Comparison of ENCODE assay signal across 17 cellular contexts in genomic region chr13:102872131-102872530, GRCh38. TPM values are rescaled to one million over a fixed set of nuclear protein-coding genes. Genes with fewer than 3 reads are reported as not detected.
A peak's percentile ranks its signal among the peaks of the same experiment; 100 is the strongest.
DNase-seq lines count a peak whose midpoint lies in the region; ATAC-seq and TF ChIP-seq lines count a peak whose summit lies in the region.
"Had no signal": no experiment of that assay in that cellular context is flagged by ENCODE, and none has a peak within 500 bp of the region (broad histone marks: within the 10 kb centered on the region; RNA-seq: fewer than 3 reads in every experiment).

No MANE protein-coding gene starts in this region.

- ATAC-seq in stimulated activated naive CD8-positive, alpha-beta T cell treated with anti-CD3 and anti-CD28 coated beads, Interleukin-15, Interleukin-2, amounts not matched to agents 100 U/mL and 50 U/mL, for 24 hours = no peak
- no peak for ATAC-seq in stimulated activated memory B cell treated with anti-CD40 and anti-IgM and Interleukin-4, amounts not matched to agents 10 μg/mL and 1 μg/mL and 100 μg/mL, for 72 hours

- H3K36me3 Mint-ChIP-seq in stimulated activated naive CD8-positive, alpha-beta T cell treated with anti-CD3 and anti-CD28 coated beads, Interleukin-15, Interleukin-2, amounts not matched to agents 100 ng/mL and 50 ng/mL, for 24 hours (ENCODE audit: low read depth) = peaks cover 73% of the 10 kb centered on the region
- peaks cover 57% of the 10 kb centered on the region for H3K36me3 Mint-ChIP-seq in activated T-helper 1 cell treated with anti-CD3 and anti-CD28 coated beads, Interleukin-12 subunit alpha, Interleukin-12 subunit beta, Interleukin-2, Interleukin-4 antibody, amounts not matched to agents 30 ng/mL and 10 ng/mL and 1 ng/mL, durations not matched to agents 14 hours and 24 hours and 36 hours (ENCODE audit: low read depth)
- H3K36me3 Mint-ChIP-seq in stimulated activated memory B cell treated with anti-CD40 and anti-IgM and Interleukin-4, amounts not matched to agents 10 μg/mL and 1 μg/mL and 100 μg/mL, for 72 hours = peaks cover 46% of the 10 kb centered on the region

- H3K27ac Mint-ChIP-seq in stimulated activated naive CD8-positive, alpha-beta T cell treated with anti-CD3 and anti-CD28 coated beads, Interleukin-15, Interleukin-2, amounts not matched to agents 100 ng/mL and 50 ng/mL, for 24 hours = peak overlapping the region; percentile 92
- peak overlapping the region; percentile 82 for H3K27ac Mint-ChIP-seq in activated T-helper 1 cell treated with anti-CD3 and anti-CD28 coated beads, Interleukin-12 subunit alpha, Interleukin-12 subunit beta, Interleukin-2, Interleukin-4 antibody, amounts not matched to agents 30 ng/mL and 10 ng/mL and 1 ng/mL, durations not matched to agents 14 hours and 24 hours and 36 hours
- H3K27ac Mint-ChIP-seq in stimulated activated memory B cell treated with anti-CD40 and anti-IgM and Interleukin-4, amounts not matched to agents 10 μg/mL and 1 μg/mL and 100 μg/mL, for 72 hours = peak overlapping the region; percentile 34
- H3K27ac Mint-ChIP-seq: CD4-positive, alpha-beta T cell had no signal

- no peaks in the 10 kb centered on the region for H3K4me1 ChIP-seq in BE2C

- H3K4me1 Mint-ChIP-seq in stimulated activated naive CD8-positive, alpha-beta T cell treated with anti-CD3 and anti-CD28 coated beads, Interleukin-15, Interleukin-2, amounts not matched to agents 100 ng/mL and 50 ng/mL, for 24 hours (ENCODE audit: low read depth) = peaks cover 33% of the 10 kb centered on the region
- H3K4me1 Mint-ChIP-seq in activated T-helper 1 cell treated with anti-CD3 and anti-CD28 coated beads, Interleukin-12 subunit alpha, Interleukin-12 subunit beta, Interleukin-2, Interleukin-4 antibody, amounts not matched to agents 30 ng/mL and 10 ng/mL and 1 ng/mL, durations not matched to agents 14 hours and 24 hours and 36 hours (ENCODE audit: low read depth) = peaks cover 25% of the 10 kb centered on the region
- peaks cover 20% of the 10 kb centered on the region for H3K4me1 Mint-ChIP-seq in stimulated activated memory B cell treated with anti-CD40 and anti-IgM and Interleukin-4, amounts not matched to agents 10 μg/mL and 1 μg/mL and 100 μg/mL, for 72 hours

- H3K4me3 ChIP-seq in fibroblast of villous mesenchyme (ENCODE audit: low read depth, low read length) (no peak overlapping the region), BE2C (ENCODE audit: low read depth, low read length) (no peak overlapping the region)
- H3K4me3 ChIP-seq: MG63, Peyer's patch had no signal

- DNase-seq in stimulated activated naive CD8-positive, alpha-beta T cell treated with anti-CD3 and anti-CD28 coated beads, Interleukin-15, Interleukin-2, amounts not matched to agents 100 U/mL and 50 U/mL, for 24 hours = no peak
- no peak for DNase-seq in activated T-helper 1 cell treated with anti-CD3 and anti-CD28 coated beads, Interleukin-12 subunit alpha, Interleukin-12 subunit beta, Interleukin-2, Interleukin-4 antibody, amounts not matched to agents 30 ng/mL and 10 ng/mL and 1 ng/mL, durations not matched to agents 14 hours and 24 hours and 36 hours (ENCODE audit: low spot score)
- DNase-seq in fibroblast of villous mesenchyme (ENCODE audit: low read depth) = peak; percentile 12
- DNase-seq in DMS153 treated with DMSO at 0.1 percent for 48 hours (lab: John Stamatoyannopoulos, UW; ENCODE audit: unreplicated experiment) = no peak
- no peak for DNase-seq in COR-L47 (lab: John Stamatoyannopoulos, UW)
- DNase-seq in BE2C = no peak
- DNase-seq: ACHN; CD4-positive, alpha-beta T cell; KBM-7; MG63; NCI-H1105 treated with DMSO at 0.1 percent for 48 hours; NCI-H2029; NCI-H510A treated with DMSO at 0.1 percent for 48 hours; Peyer's patch; SHP77 treated with DMSO at 0.1 percent for 48 hours had no signal

- no peak overlapping the region for H3K4me3 Mint-ChIP-seq in stimulated activated naive CD8-positive, alpha-beta T cell treated with anti-CD3 and anti-CD28 coated beads, Interleukin-15, Interleukin-2, amounts not matched to agents 100 ng/mL and 50 ng/mL, for 24 hours
- H3K4me3 Mint-ChIP-seq in activated T-helper 1 cell treated with anti-CD3 and anti-CD28 coated beads, Interleukin-12 subunit alpha, Interleukin-12 subunit beta, Interleukin-2, Interleukin-4 antibody, amounts not matched to agents 30 ng/mL and 10 ng/mL and 1 ng/mL, durations not matched to agents 14 hours and 24 hours and 36 hours = no peak overlapping the region
- no peak overlapping the region for H3K4me3 Mint-ChIP-seq in stimulated activated memory B cell treated with anti-CD40 and anti-IgM and Interleukin-4, amounts not matched to agents 10 μg/mL and 1 μg/mL and 100 μg/mL, for 72 hours
- H3K4me3 Mint-ChIP-seq: CD4-positive, alpha-beta T cell had no signal

- no peaks in the 10 kb centered on the region for H3K9me3 Mint-ChIP-seq in stimulated activated naive CD8-positive, alpha-beta T cell treated with anti-CD3 and anti-CD28 coated beads, Interleukin-15, Interleukin-2, amounts not matched to agents 100 ng/mL and 50 ng/mL, for 24 hours
- H3K9me3 Mint-ChIP-seq in activated T-helper 1 cell treated with anti-CD3 and anti-CD28 coated beads, Interleukin-12 subunit alpha, Interleukin-12 subunit beta, Interleukin-2, Interleukin-4 antibody, amounts not matched to agents 30 ng/mL and 10 ng/mL and 1 ng/mL, durations not matched to agents 14 hours and 24 hours and 36 hours = no peaks in the 10 kb centered on the region
- no peaks in the 10 kb centered on the region for H3K9me3 Mint-ChIP-seq in stimulated activated memory B cell treated with anti-CD40 and anti-IgM and Interleukin-4, amounts not matched to agents 10 μg/mL and 1 μg/mL and 100 μg/mL, for 72 hours
- H3K9me3 Mint-ChIP-seq: CD4-positive, alpha-beta T cell had no signal

- TF ChIP-seq CTCF in fibroblast of villous mesenchyme (IDR thresholded peaks at IDR 0.05; ENCODE audit: insufficient read depth, low read depth, low read length) (no peak), BE2C (IDR thresholded peaks at IDR 0.05; ENCODE audit: low read depth, low read length) (no peak)

- no peaks in the 10 kb centered on the region for H3K27me3 Mint-ChIP-seq in stimulated activated naive CD8-positive, alpha-beta T cell treated with anti-CD3 and anti-CD28 coated beads, Interleukin-15, Interleukin-2, amounts not matched to agents 100 ng/mL and 50 ng/mL, for 24 hours
- H3K27me3 Mint-ChIP-seq in activated T-helper 1 cell treated with anti-CD3 and anti-CD28 coated beads, Interleukin-12 subunit alpha, Interleukin-12 subunit beta, Interleukin-2, Interleukin-4 antibody, amounts not matched to agents 30 ng/mL and 10 ng/mL and 1 ng/mL, durations not matched to agents 14 hours and 24 hours and 36 hours (ENCODE audit: insufficient read depth) = no peaks in the 10 kb centered on the region
- no peaks in the 10 kb centered on the region for H3K27me3 Mint-ChIP-seq in stimulated activated memory B cell treated with anti-CD40 and anti-IgM and Interleukin-4, amounts not matched to agents 10 μg/mL and 1 μg/mL and 100 μg/mL, for 72 hours
- H3K27me3 Mint-ChIP-seq: CD4-positive, alpha-beta T cell had no signal

- H3K36me3 ChIP-seq in BE2C = peaks cover 33% of the 10 kb centered on the region

- H3K27me3 ChIP-seq in BE2C = no peaks in the 10 kb centered on the region
- H3K27me3 ChIP-seq: MG63, Peyer's patch had no signal

- intact Hi-C loops in activated T-helper 1 cell treated with anti-CD3 and anti-CD28 coated beads, Interleukin-12 subunit alpha, Interleukin-12 subunit beta, Interleukin-2, Interleukin-4 antibody, amounts not matched to agents 30 ng/mL and 10 ng/mL and 1 ng/mL, durations not matched to agents 14 hours and 24 hours and 36 hours (cut with micrococcal nuclease) = loop anchor here (2.0 kb wide), 1 partner anchor 479 kb away; no protein-coding TSS in a partner anchor

- no peaks in the 10 kb centered on the region for H3K9me3 ChIP-seq in BE2C
- H3K9me3 ChIP-seq: MG63, Peyer's patch had no signal

RNA-seq across cellular contexts. Expression of gene ERCC5, which starts 26.3 kb away (rescaled TPM):
- total RNA-seq in activated T-helper 1 cell treated with anti-CD3 and anti-CD28 coated beads, Interleukin-12 subunit alpha, Interleukin-12 subunit beta, Interleukin-2, Interleukin-4 antibody, amounts not matched to agents 30 ng/mL and 10 ng/mL and 1 ng/mL, durations not matched to agents 14 hours and 24 hours and 36 hours = 40.3 and 42.4 TPM in 2 replicates
- total RNA-seq in fibroblast of villous mesenchyme = 67.3 and 94.1 TPM in 2 replicates
- polyA plus RNA-seq in BE2C (2012; ENCODE audit: insufficient read depth, insufficient read length, low read depth) = 17.0 TPM

Comparison
In these comparisons a context has a peak if more than half of its experiments do, and no peak if none do; other contexts are left out.
1. H3K27ac Mint-ChIP-seq: peak in every context shown above with its lines; median percentile 92 in stimulated activated naive CD8-positive, alpha-beta T cell treated with anti-CD3 and anti-CD28 coated beads, Interleukin-15, Interleukin-2, amounts not matched to agents 100 ng/mL and 50 ng/mL, for 24 hours; 82 in activated T-helper 1 cell treated with anti-CD3 and anti-CD28 coated beads, Interleukin-12 subunit alpha, Interleukin-12 subunit beta, Interleukin-2, Interleukin-4 antibody, amounts not matched to agents 30 ng/mL and 10 ng/mL and 1 ng/mL, durations not matched to agents 14 hours and 24 hours and 36 hours; 34 in stimulated activated memory B cell treated with anti-CD40 and anti-IgM and Interleukin-4, amounts not matched to agents 10 μg/mL and 1 μg/mL and 100 μg/mL, for 72 hours.